ENCODE assay signal across 12 cellular contexts in genomic region chr4:121168865-121169281, GRCh38. TPM values are rescaled to one million over a fixed set of nuclear protein-coding genes. Genes with fewer than 3 reads are reported as not detected.
DNase-seq lines count a peak whose midpoint lies in the region; ATAC-seq and TF ChIP-seq lines count a peak whose summit lies in the region.
"Had no signal": no experiment of that assay in that cellular context is flagged by ENCODE, and none has a peak within 500 bp of the region (broad histone marks: within the 10 kb centered on the region; RNA-seq: fewer than 3 reads in every experiment).

No MANE protein-coding gene starts in this region.

- BruUV-seq in Calu3 (replicated peaks; lab: Mats Ljungman, UMichigan): no TSS peak

- no peaks in the 10 kb centered on the region for H3K27me3 Mint-ChIP-seq in Calu3 (ENCODE audit: unreplicated experiment)
- H3K27me3 Mint-ChIP-seq: IgD-negative memory B cell had no signal

- H3K27ac ChIP-seq in Peyer's patch (no peak overlapping the region), prostate gland (no peak overlapping the region)
- H3K27ac ChIP-seq: skin epidermis, stomach had no signal

- H3K4me3 Mint-ChIP-seq in Calu3 (ENCODE audit: low read depth, unreplicated experiment): no peak overlapping the region
- H3K4me3 Mint-ChIP-seq: IgD-negative memory B cell had no signal

- WGBS in prostate gland: 96% methylated on average over 4 of the region's 4 CpGs

- H3K4me3 ChIP-seq in Peyer's patch (no peak overlapping the region), prostate gland (no peak overlapping the region)
- H3K4me3 ChIP-seq: skin epidermis, stomach had no signal

- DNase-seq in Ammon's horn (ENCODE audit: low spot score): peak; percentile 15
- DNase-seq in NCI-H2081 treated with DMSO at 0.1 percent for 48 hours (lab: John Stamatoyannopoulos, UW): no peak
- no peak for DNase-seq in Calu3
- DNase-seq in Peyer's patch: no peak
- no peak for DNase-seq in prostate gland (ENCODE audit: low spot score)
- DNase-seq: NCI-H526 treated with DMSO at 0.1 percent for 48 hours, stomach had no signal

- CTCF ChIA-PET in Calu3 (lab: Charles Lee): no interaction called here

- intact Hi-C loops in Calu3 (cut with micrococcal nuclease; ENCODE audit: unreplicated experiment): no loop called here
- intact Hi-C loops in prostate gland (cut with DNase I): no loop called here

- H3K27me3 ChIP-seq in Peyer's patch: no peaks in the 10 kb centered on the region
- no peaks in the 10 kb centered on the region for H3K27me3 ChIP-seq in prostate gland (replicated peaks; ENCODE audit: insufficient read depth)
- H3K27me3 ChIP-seq: stomach had no signal

- H3K27ac Mint-ChIP-seq in Calu3 (ENCODE audit: unreplicated experiment): no peak overlapping the region

- H3K9me3 ChIP-seq in Peyer's patch (no peaks in the 10 kb centered on the region), prostate gland (no peaks in the 10 kb centered on the region)
- H3K9me3 ChIP-seq: stomach had no signal

- peaks cover 2% of the 10 kb centered on the region for H3K9me3 Mint-ChIP-seq in Calu3 (ENCODE audit: low read depth, unreplicated experiment)
- H3K9me3 Mint-ChIP-seq: IgD-negative memory B cell had no signal

- H3K4me1 ChIP-seq in Peyer's patch (no peaks in the 10 kb centered on the region), prostate gland (replicated peaks) (no peaks in the 10 kb centered on the region)
- H3K4me1 ChIP-seq: stomach had no signal

- ATAC-seq in GM18907 (IDR thresholded peaks at IDR 0.05; ENCODE audit: unreplicated experiment) (peak; percentile 93), HG02623 (IDR thresholded peaks at IDR 0.05; ENCODE audit: unreplicated experiment) (peak; percentile 53), HG03558 (IDR thresholded peaks at IDR 0.05; ENCODE audit: extremely low read depth, unreplicated experiment) (peak; percentile 69)

- TF ChIP-seq POLR2A in Peyer's patch (IDR thresholded peaks at IDR 0.05) (no peak), prostate gland (IDR thresholded peaks at IDR 0.05) (no peak)

- H3K36me3 ChIP-seq in Peyer's patch (no peaks in the 10 kb centered on the region), prostate gland (no peaks in the 10 kb centered on the region)
- H3K36me3 ChIP-seq: stomach had no signal

- TF ChIP-seq CTCF in Calu3 (IDR thresholded peaks at IDR 0.05; ENCODE audit: unreplicated experiment) (no peak), Peyer's patch (IDR thresholded peaks at IDR 0.05) (no peak), prostate gland (IDR thresholded peaks at IDR 0.05) (no peak)

- no peaks in the 10 kb centered on the region for H3K4me1 Mint-ChIP-seq in Calu3 (ENCODE audit: low read depth, unreplicated experiment)

- H3K36me3 Mint-ChIP-seq in Calu3 (ENCODE audit: insufficient read depth, unreplicated experiment): no peaks in the 10 kb centered on the region
- H3K36me3 Mint-ChIP-seq: IgD-negative memory B cell had no signal

RNA-seq across cellular contexts. Expression of gene TNIP3, which starts 4.8 kb away (rescaled TPM):
- not detected in 2 replicates for total RNA-seq in Calu3 (2022)
- total RNA-seq in Peyer's patch: under 1 TPM in 1 of 4 donors, not detected in 3; 0.88 TPM
- total RNA-seq in prostate gland: not detected
